ENCODE assay signal across 32 cellular contexts in the genomic region with DNA sequence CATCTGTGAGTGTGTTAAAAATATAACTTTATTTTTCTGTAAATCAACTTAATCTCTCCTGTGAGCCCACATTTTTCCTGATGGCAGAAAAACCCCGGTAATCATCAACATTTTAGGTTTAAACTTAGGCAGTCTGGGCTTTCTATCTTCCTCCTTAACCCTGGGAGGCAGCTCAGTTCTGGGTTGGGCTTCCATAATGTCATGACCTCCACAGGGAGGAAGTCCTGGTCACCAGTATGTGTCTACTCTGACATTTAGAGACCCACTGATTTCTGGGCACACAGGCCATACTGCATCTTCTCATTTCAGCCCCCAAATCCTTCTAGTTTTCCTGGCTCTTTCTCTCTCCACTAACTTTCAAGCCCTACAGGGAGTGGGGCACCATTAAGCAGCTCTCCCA.
"Had no signal": no experiment of that assay in that cellular context is flagged by ENCODE, and none has a peak within 500 bp of the region (broad histone marks: within the 10 kb centered on the region; RNA-seq: fewer than 3 reads in every experiment).

No MANE protein-coding gene starts in this region.

- H3K4me3 ChIP-seq: adrenal gland, body of pancreas, breast epithelium had no signal

- H3K27me3 ChIP-seq: adrenal gland, body of pancreas, brain microvascular endothelial cell, breast epithelium had no signal

- DNase-seq: activated B cell treated with CpG ODN at 0.5 μM for 24 hours; activated CD4-positive, alpha-beta memory T cell treated with anti-CD3 and anti-CD28 coated beads for 36 hours; activated CD4-positive, alpha-beta T cell treated with anti-CD3 and anti-CD28 coated beads for 4 hours; activated CD4-positive, alpha-beta T cell treated with anti-CD3 and anti-CD28 coated beads, Interleukin-2, amount 50 U/mL, for 1 hour; activated CD4-positive, alpha-beta T cell treated with anti-CD3 and anti-CD28 coated beads, Interleukin-2, amount 50 U/mL, for 4 hours; activated CD4-positive, CD25-positive, alpha-beta regulatory T cell treated with anti-CD3 and anti-CD28 coated beads, Interleukin-2, amount 50 U/mL, for 72 hours; activated CD8-positive, alpha-beta memory T cell treated with anti-CD3 and anti-CD28 coated beads, Interleukin-2, amount 50 U/mL, for 4 hours; activated CD8-positive, alpha-beta T cell treated with anti-CD3 and anti-CD28 coated beads for 36 hours; activated effector memory CD4-positive, alpha-beta T cell treated with anti-CD3 and anti-CD28 coated beads, Interleukin-2, amount 50 U/mL, for 16 hours; activated gamma-delta T cell treated with Interleukin-2 at 50 U/mL for 16 hours; activated naive CD4-positive, alpha-beta T cell; activated naive CD4-positive, alpha-beta T cell treated with anti-CD3 and anti-CD28 coated beads for 36 hours; activated naive CD4-positive, alpha-beta T cell treated with anti-CD3 and anti-CD28 coated beads, Interleukin-2, amount 50 U/mL, for 16 hours; activated naive CD8-positive, alpha-beta T cell treated with anti-CD3 and anti-CD28 coated beads for 36 hours; activated T-cell treated with anti-CD3 and anti-CD28 coated beads for 4 hours; activated T-cell treated with anti-CD3 and anti-CD28 coated beads, Interleukin-2, amount 50 U/mL, for 1 hour; activated T-cell treated with anti-CD3 and anti-CD28 coated beads, Interleukin-2, amount 50 U/mL, for 4 hours; activated T-cell treated with anti-CD3 and anti-CD28 coated beads, Interleukin-2, amount 50 U/mL, for 72 hours; adrenal gland; amniotic stem cell; body of pancreas; brain microvascular endothelial cell; central memory CD4-positive, alpha-beta T cell; T-helper 1 cell; T-helper 2 cell; T-helper 9 cell had no signal

- H3K9me3 ChIP-seq: adrenal gland, body of pancreas, breast epithelium had no signal

- H3K4me1 ChIP-seq: body of pancreas had no signal

- H3K36me3 ChIP-seq: adrenal gland, brain microvascular endothelial cell, breast epithelium had no signal

- ATAC-seq: activated CD8-positive, alpha-beta T cell treated with anti-CD3 and anti-CD28 coated beads for 36 hours; activated naive CD4-positive, alpha-beta T cell treated with anti-CD3 and anti-CD28 coated beads, Interleukin-2, amount 50 U/mL, for 72 hours; activated T-cell treated with anti-CD3 and anti-CD28 coated beads, Interleukin-2, amount 50 U/mL, for 4 hours; activated T-cell treated with anti-CD3 and anti-CD28 coated beads, Interleukin-2, amount 50 U/mL, for 72 hours; activated T-helper 17 cell treated with anti-CD3 and anti-CD28 coated beads, Interleukin-2, amount 50 U/mL, for 72 hours; body of pancreas had no signal

- H3K27ac ChIP-seq: adrenal gland, body of pancreas, brain microvascular endothelial cell, breast epithelium, VCaP had no signal

- FAIRE-seq: astrocyte, TTC549 had no signal
